In the genomic region with DNA sequence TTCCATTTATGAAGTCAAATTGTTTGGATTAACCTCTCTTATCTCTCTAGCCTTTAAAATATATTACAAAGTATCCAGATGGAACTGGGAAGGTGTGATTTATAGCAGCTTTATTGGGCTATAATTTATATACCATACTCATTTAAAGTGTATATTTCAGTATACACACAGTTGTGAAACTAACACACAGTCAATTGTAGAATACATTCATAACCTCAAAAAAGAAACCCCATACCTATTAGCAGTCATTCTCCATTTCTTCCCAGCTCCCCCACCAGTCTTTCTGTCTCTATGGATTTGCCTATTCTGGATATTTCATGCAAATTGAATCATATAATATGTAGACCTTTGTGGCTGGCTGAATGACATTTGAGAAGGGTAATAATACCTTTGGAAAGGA, we compare ENCODE assay signal across 13 cellular contexts. TPM values are rescaled to one million over a fixed set of nuclear protein-coding genes. Genes with fewer than 3 reads are reported as not detected.
DNase-seq lines count a peak whose midpoint lies in the region; ATAC-seq and TF ChIP-seq lines count a peak whose summit lies in the region.
"Had no signal": no experiment of that assay in that cellular context is flagged by ENCODE, and none has a peak within 500 bp of the region (broad histone marks: within the 10 kb centered on the region; RNA-seq: fewer than 3 reads in every experiment).

No MANE protein-coding gene starts in this region.

- no peak for TF ChIP-seq EP300 in sigmoid colon (IDR thresholded peaks at IDR 0.05)

- peaks cover 0 to 3% of the 10 kb centered on the region in 2 donors for H3K36me3 Mint-ChIP-seq in activated T-cell treated with anti-CD3 and anti-CD28 coated beads, Interleukin-2, amount 50 U/mL, for 72 hours (ENCODE audit: insufficient read depth in 2 of 2)
- H3K36me3 Mint-ChIP-seq in chondrocyte (ENCODE audit: low read depth), result no peaks in the 10 kb centered on the region
- H3K36me3 Mint-ChIP-seq in stimulated activated effector memory CD8-positive, alpha-beta T cell treated with anti-CD3 and anti-CD28 coated beads, Interleukin-12 subunit alpha, Interleukin-12 subunit beta, amount 100 ng/mL, for 72 hours, result peaks cover 65% of the 10 kb centered on the region

- TF ChIP-seq CTCF in chondrocyte (IDR thresholded peaks at IDR 0.05) (no peak), sigmoid colon (IDR thresholded peaks at IDR 0.05) (no peak)

- peak in 1 of 2 donors; percentile 58 for ATAC-seq in activated T-cell treated with anti-CD3 and anti-CD28 coated beads, Interleukin-2, amount 50 U/mL, for 72 hours (replicated peaks in 1 of 2)
- peak; percentile 70 for ATAC-seq in stimulated activated effector memory CD8-positive, alpha-beta T cell treated with anti-CD3 and anti-CD28 coated beads, Interleukin-12 subunit alpha, Interleukin-12 subunit beta, amount 100 ng/mL, for 72 hours
- ATAC-seq in HG02885 (IDR thresholded peaks at IDR 0.05; ENCODE audit: poor library complexity, unreplicated experiment), result no peak

- no peaks in the 10 kb centered on the region for H3K9me3 ChIP-seq in sigmoid colon
- H3K9me3 ChIP-seq: BLaER1, Caco-2 had no signal

- H3K27ac Mint-ChIP-seq in activated T-cell treated with anti-CD3 and anti-CD28 coated beads, Interleukin-2, amount 50 U/mL, for 72 hours, result peak overlapping the region; percentile 17
- H3K27ac Mint-ChIP-seq in chondrocyte (ENCODE audit: unreplicated experiment), result peak overlapping the region; percentile 93
- H3K27ac Mint-ChIP-seq in stimulated activated effector memory CD8-positive, alpha-beta T cell treated with anti-CD3 and anti-CD28 coated beads, Interleukin-12 subunit alpha, Interleukin-12 subunit beta, amount 100 ng/mL, for 72 hours, result no peak overlapping the region

- peaks cover 0 to 41% (median 1%) of the 10 kb centered on the region in 4 donors for H3K36me3 ChIP-seq in sigmoid colon

- H3K9me3 Mint-ChIP-seq in activated T-cell treated with anti-CD3 and anti-CD28 coated beads, Interleukin-2, amount 50 U/mL, for 72 hours, result no peaks in the 10 kb centered on the region
- no peaks in the 10 kb centered on the region for H3K9me3 Mint-ChIP-seq in chondrocyte (ENCODE audit: low read depth)
- H3K9me3 Mint-ChIP-seq in stimulated activated effector memory CD8-positive, alpha-beta T cell treated with anti-CD3 and anti-CD28 coated beads, Interleukin-12 subunit alpha, Interleukin-12 subunit beta, amount 100 ng/mL, for 72 hours, result no peaks in the 10 kb centered on the region
- H3K9me3 Mint-ChIP-seq: CD8-positive, alpha-beta memory T cell had no signal

- no peaks in the 10 kb centered on the region for H3K27me3 ChIP-seq in sigmoid colon
- H3K27me3 ChIP-seq: BLaER1 had no signal

- no peak overlapping the region for H3K27ac ChIP-seq in sigmoid colon
- H3K27ac ChIP-seq: BLaER1 had no signal

- H3K4me3 ChIP-seq in sigmoid colon, result no peak overlapping the region
- H3K4me3 ChIP-seq: BLaER1 had no signal

- no peak for TF ChIP-seq POLR2A in sigmoid colon (IDR thresholded peaks at IDR 0.05)

- no peaks in the 10 kb centered on the region for H3K27me3 Mint-ChIP-seq in activated T-cell treated with anti-CD3 and anti-CD28 coated beads, Interleukin-2, amount 50 U/mL, for 72 hours (ENCODE audit: low read depth)
- no peaks in the 10 kb centered on the region for H3K27me3 Mint-ChIP-seq in chondrocyte (ENCODE audit: low read depth)
- H3K27me3 Mint-ChIP-seq: CD8-positive, alpha-beta memory T cell had no signal

- H3K4me1 Mint-ChIP-seq in activated T-cell treated with anti-CD3 and anti-CD28 coated beads, Interleukin-2, amount 50 U/mL, for 72 hours (ENCODE audit: low read depth), result peaks cover 13% of the 10 kb centered on the region
- H3K4me1 Mint-ChIP-seq in chondrocyte (ENCODE audit: low read depth), result peaks cover 27% of the 10 kb centered on the region
- peaks cover 7% of the 10 kb centered on the region for H3K4me1 Mint-ChIP-seq in stimulated activated effector memory CD8-positive, alpha-beta T cell treated with anti-CD3 and anti-CD28 coated beads, Interleukin-12 subunit alpha, Interleukin-12 subunit beta, amount 100 ng/mL, for 72 hours
- H3K4me1 Mint-ChIP-seq: CD8-positive, alpha-beta memory T cell had no signal

- intact Hi-C loops in sigmoid colon (cut with DNase I), result loop anchor here (5.0 to 10.0 kb wide), 2 partner anchors 112 to 410 kb away; partner anchors contain the start of gene TIGD2

- H3K4me1 ChIP-seq in sigmoid colon, result peaks cover 0 to 18% (median 14%) of the 10 kb centered on the region in 4 donors
- H3K4me1 ChIP-seq: BLaER1, Caco-2 had no signal

- H3K4me3 Mint-ChIP-seq in activated T-cell treated with anti-CD3 and anti-CD28 coated beads, Interleukin-2, amount 50 U/mL, for 72 hours, result no peak overlapping the region
- no peak overlapping the region for H3K4me3 Mint-ChIP-seq in chondrocyte (ENCODE audit: unreplicated experiment)
- H3K4me3 Mint-ChIP-seq in stimulated activated effector memory CD8-positive, alpha-beta T cell treated with anti-CD3 and anti-CD28 coated beads, Interleukin-12 subunit alpha, Interleukin-12 subunit beta, amount 100 ng/mL, for 72 hours, result no peak overlapping the region
- H3K4me3 Mint-ChIP-seq: CD8-positive, alpha-beta memory T cell had no signal

- no peak for DNase-seq in activated T-cell treated with anti-CD3 and anti-CD28 coated beads, Interleukin-2, amount 50 U/mL, for 72 hours
- no peak for DNase-seq in activated T-cell treated with anti-CD3 and anti-CD28 coated beads, Interleukin-2, amount 50 U/mL, for 48 hours
- DNase-seq in NCI-H526 treated with DMSO at 0.1 percent for 48 hours (lab: John Stamatoyannopoulos, UW) (peak; percentile 89), chondrocyte (ENCODE audit: low spot score) (no peak), DMS153 treated with DMSO at 0.1 percent for 48 hours (lab: John Stamatoyannopoulos, UW; ENCODE audit: unreplicated experiment) (no peak), sigmoid colon (no peak)
- DNase-seq in stimulated activated effector memory CD8-positive, alpha-beta T cell treated with anti-CD3 and anti-CD28 coated beads, Interleukin-12 subunit alpha, Interleukin-12 subunit beta, amount 100 ng/mL, for 72 hours (ENCODE audit: low spot score in 2 of 2), result no peak
- DNase-seq: 8988T; Caco-2; CD8-positive, alpha-beta memory T cell had no signal

RNA-seq across cellular contexts. Expression of gene NAP1L5, which starts 7.6 kb away (rescaled TPM):
- 1 to 10 TPM; 5.0 to 5.9 TPM for total RNA-seq in activated T-cell treated with anti-CD3 and anti-CD28 coated beads, Interleukin-2, amount 50 U/mL, for 72 hours
- total RNA-seq in chondrocyte (5.1 to 9.1 TPM (median 5.8 TPM) in 3 replicates), sigmoid colon (10 to 100 TPM in 2 of 4 donors, 1 to 10 TPM in 2; 7.3 to 13.6 (median 9.4) TPM)
- 1 to 10 TPM; 1.4 to 4.6 (median 3.0) TPM for polyA plus RNA-seq in sigmoid colon
- total RNA-seq: Caco-2, H4 had no signal
